Comparison of ENCODE assay signal across 21 cellular contexts in genomic region chr6:44272999-44273566, GRCh38. TPM values are rescaled to one million over a fixed set of nuclear protein-coding genes. Genes with fewer than 3 reads are reported as not detected.
"Had no signal": no experiment of that assay in that cellular context is flagged by ENCODE, and none has a peak within 500 bp of the region (broad histone marks: within the 10 kb centered on the region; RNA-seq: fewer than 3 reads in every experiment).

No MANE protein-coding gene starts in this region.

- H3K36me3 ChIP-seq: gastrocnemius medialis, heart right ventricle, prostate gland, right atrium auricular region, stomach, upper lobe of left lung had no signal

- H3K36me3 Mint-ChIP-seq: activated CD8-positive, alpha-beta memory T cell treated with anti-CD3 and anti-CD28 coated beads, Interleukin-2, amount 10 ng/mL, durations not matched to agents 7 days and 5 days; natural killer cell had no signal

- H3K27me3 ChIP-seq: testis had no signal

- H3K4me1 Mint-ChIP-seq: activated T-helper 17 cell treated with anti-CD3 and anti-CD28 coated beads, Interleukin-2, amount 50 U/mL, for 72 hours had no signal

- DNase-seq: activated B cell treated with CpG ODN at 0.5 μM for 24 hours; activated CD4-positive, alpha-beta memory T cell treated with anti-CD3 and anti-CD28 coated beads, Interleukin-2, amount 10 ng/mL, durations not matched to agents 7 days and 5 days; activated CD4-positive, alpha-beta T cell treated with anti-CD3 and anti-CD28 coated beads for 4 hours; activated CD8-positive, alpha-beta memory T cell treated with anti-CD3 and anti-CD28 coated beads, Interleukin-2, amount 10 ng/mL, durations not matched to agents 7 days and 5 days; activated naive CD4-positive, alpha-beta T cell; effector CD8-positive, alpha-beta T cell; gastrocnemius medialis; heart right ventricle; natural killer cell; stomach; testis had no signal

- H3K9me3 ChIP-seq: gastrocnemius medialis, heart right ventricle, prostate gland, right atrium auricular region, stomach, testis, upper lobe of left lung had no signal

- H3K4me1 ChIP-seq: gastrocnemius medialis, prostate gland, testis had no signal

- ATAC-seq: activated CD8-positive, alpha-beta memory T cell treated with anti-CD3 and anti-CD28 coated beads, Interleukin-2, amount 10 ng/mL, durations not matched to agents 7 days and 5 days; activated T-helper 17 cell treated with anti-CD3 and anti-CD28 coated beads, Interleukin-2, amount 50 U/mL, for 72 hours; esophagus mucosa; gastrocnemius medialis; heart right ventricle; natural killer cell had no signal

- H3K4me3 ChIP-seq: gastrocnemius medialis, heart right ventricle, prostate gland, right atrium auricular region, stomach, testis, upper lobe of left lung had no signal

- H3K9me3 Mint-ChIP-seq: activated B cell treated with CpG ODN at 0.5 μM for 24 hours; activated CD4-positive, alpha-beta memory T cell treated with anti-CD3 and anti-CD28 coated beads, Interleukin-2, amount 10 ng/mL, durations not matched to agents 7 days and 5 days; activated T-helper 17 cell treated with anti-CD3 and anti-CD28 coated beads, Interleukin-2, amount 50 U/mL, for 72 hours; central memory CD8-positive, alpha-beta T cell; natural killer cell; T-helper 2 cell treated with Interferon-gamma antibody and Interleukin-4, amounts not matched to agents 5 μg/mL and 100 μg/mL, for 36 hours had no signal

- H3K27ac ChIP-seq: gastrocnemius medialis, heart right ventricle, prostate gland, right atrium auricular region, stomach, testis, upper lobe of left lung had no signal

- H3K27ac Mint-ChIP-seq: activated B cell treated with CpG ODN at 0.5 μM for 24 hours; activated CD4-positive, alpha-beta memory T cell treated with anti-CD3 and anti-CD28 coated beads, Interleukin-2, amount 10 ng/mL, durations not matched to agents 7 days and 5 days; activated CD8-positive, alpha-beta memory T cell treated with anti-CD3 and anti-CD28 coated beads, Interleukin-2, amount 10 ng/mL, durations not matched to agents 7 days and 5 days; activated T-helper 17 cell treated with anti-CD3 and anti-CD28 coated beads, Interleukin-2, amount 50 U/mL, for 72 hours; natural killer cell; T-helper 2 cell treated with Interferon-gamma antibody and Interleukin-4, amounts not matched to agents 5 μg/mL and 100 μg/mL, for 36 hours had no signal

- H3K4me3 Mint-ChIP-seq: activated B cell treated with CpG ODN at 0.5 μM for 24 hours; activated CD4-positive, alpha-beta memory T cell treated with anti-CD3 and anti-CD28 coated beads, Interleukin-2, amount 10 ng/mL, durations not matched to agents 7 days and 5 days; activated CD8-positive, alpha-beta memory T cell treated with anti-CD3 and anti-CD28 coated beads, Interleukin-2, amount 10 ng/mL, durations not matched to agents 7 days and 5 days; activated T-helper 17 cell treated with anti-CD3 and anti-CD28 coated beads, Interleukin-2, amount 50 U/mL, for 72 hours; central memory CD8-positive, alpha-beta T cell; natural killer cell; T-helper 2 cell treated with Interferon-gamma antibody and Interleukin-4, amounts not matched to agents 5 μg/mL and 100 μg/mL, for 36 hours had no signal

RNA-seq across cellular contexts. Expression of gene TMEM151B, which starts 2.8 kb away (rescaled TPM):
- total RNA-seq: activated B cell treated with CpG ODN at 0.5 μM for 24 hours; activated CD4-positive, alpha-beta memory T cell treated with anti-CD3 and anti-CD28 coated beads, Interleukin-2, amount 10 ng/mL, durations not matched to agents 7 days and 5 days; esophagus mucosa; liver; mesenteric fat pad; natural killer cell; skeletal muscle tissue; upper lobe of left lung had no signal
